In the genomic region with DNA sequence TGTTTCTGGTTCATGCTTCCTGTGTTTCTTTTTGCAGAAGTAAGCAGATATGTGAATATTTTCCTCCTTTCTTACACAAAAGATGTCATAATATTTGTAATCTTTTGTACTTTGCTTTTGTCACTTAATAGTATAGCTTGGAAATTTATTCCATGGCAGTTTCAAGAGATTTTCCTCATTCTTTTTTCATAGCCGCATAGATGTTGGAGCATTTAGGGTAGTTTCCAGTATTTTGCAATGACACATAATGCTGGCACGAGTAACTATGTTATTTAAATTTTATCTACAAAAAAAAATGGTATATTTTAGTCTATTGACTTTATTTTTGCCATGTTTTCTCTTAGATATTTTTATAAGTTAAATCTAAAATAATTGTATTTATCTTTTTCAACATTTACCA, we compare ENCODE assay signal across 31 cellular contexts.
"Had no signal": no experiment of that assay in that cellular context is flagged by ENCODE, and none has a peak within 500 bp of the region (broad histone marks: within the 10 kb centered on the region; RNA-seq: fewer than 3 reads in every experiment).

No MANE protein-coding gene starts in this region.

- H3K4me1 Mint-ChIP-seq: mesothelial cell of epicardium, nephron had no signal

- H3K36me3 ChIP-seq: ovary had no signal

- H3K4me3 Mint-ChIP-seq: effector memory CD8-positive, alpha-beta T cell; immature natural killer cell; memory B cell; mesothelial cell of epicardium; naive B cell; nephron; stimulated activated effector memory CD8-positive, alpha-beta T cell treated with anti-CD3 and anti-CD28 coated beads, Interleukin-12 subunit alpha, Interleukin-12 subunit beta, amount 100 ng/mL, for 72 hours; type B pancreatic cell had no signal

- H3K9me3 Mint-ChIP-seq: effector memory CD8-positive, alpha-beta T cell; immature natural killer cell; nephron; stimulated activated effector memory CD8-positive, alpha-beta T cell treated with anti-CD3 and anti-CD28 coated beads, Interleukin-12 subunit alpha, Interleukin-12 subunit beta, amount 100 ng/mL, for 72 hours; type B pancreatic cell had no signal

- H3K27ac Mint-ChIP-seq: immature natural killer cell; memory B cell; mesothelial cell of epicardium; naive B cell; nephron; stimulated activated effector memory CD8-positive, alpha-beta T cell treated with anti-CD3 and anti-CD28 coated beads, Interleukin-12 subunit alpha, Interleukin-12 subunit beta, amount 100 ng/mL, for 72 hours; type B pancreatic cell had no signal

- H3K4me1 ChIP-seq: esophagus squamous epithelium, heart right ventricle, psoas muscle, sigmoid colon, stomach, thyroid gland had no signal

- H3K27me3 Mint-ChIP-seq: effector memory CD8-positive, alpha-beta T cell; memory B cell; naive B cell; type B pancreatic cell had no signal

- H3K9me3 ChIP-seq: esophagus squamous epithelium, heart right ventricle, mucosa of descending colon, ovary, psoas muscle, sigmoid colon, stomach, thyroid gland had no signal

- DNase-seq: cerebellar nuclear complex; cortex of kidney; effector memory CD8-positive, alpha-beta T cell; erythroblast; esophagus squamous epithelium; foreskin melanocyte; glutamatergic neuron; heart right ventricle; hippocampal formation; immature natural killer cell; kidney; mucosa of descending colon; naive B cell; occipital lobe; ovary; posterior cingulate gyrus; psoas muscle; right cardiac atrium; sigmoid colon; stimulated activated CD4-positive, alpha-beta T cell treated with anti-CD3 and anti-CD28 coated beads, Interleukin-2, amount 100 ng/mL, for 24 hours; stimulated activated CD4-positive, alpha-beta T cell treated with anti-CD3 and anti-CD28 coated beads, Interleukin-4, amount 100 ng/mL, for 24 hours; stimulated activated naive CD4-positive, alpha-beta T cell treated with Interleukin-2 at 50 U/mL for 16 hours; stomach; thyroid gland had no signal

- H3K27me3 ChIP-seq: esophagus squamous epithelium, heart right ventricle, ovary, sigmoid colon, stomach, thyroid gland had no signal

- H3K4me3 ChIP-seq: esophagus squamous epithelium, heart right ventricle, lung, mucosa of descending colon, ovary, psoas muscle, sigmoid colon, stomach, thyroid gland had no signal

- ATAC-seq: effector memory CD8-positive, alpha-beta T cell; heart right ventricle; left lobe of liver; mucosa of descending colon; psoas muscle; right cardiac atrium; stimulated activated effector memory CD8-positive, alpha-beta T cell treated with anti-CD3 and anti-CD28 coated beads, Interleukin-12 subunit alpha, Interleukin-12 subunit beta, amount 100 ng/mL, for 72 hours had no signal

- H3K27ac ChIP-seq: esophagus squamous epithelium, heart right ventricle, ovary, psoas muscle, sigmoid colon, stomach, thyroid gland had no signal
